ENCODE assay signal across 29 cellular contexts in the genomic region with DNA sequence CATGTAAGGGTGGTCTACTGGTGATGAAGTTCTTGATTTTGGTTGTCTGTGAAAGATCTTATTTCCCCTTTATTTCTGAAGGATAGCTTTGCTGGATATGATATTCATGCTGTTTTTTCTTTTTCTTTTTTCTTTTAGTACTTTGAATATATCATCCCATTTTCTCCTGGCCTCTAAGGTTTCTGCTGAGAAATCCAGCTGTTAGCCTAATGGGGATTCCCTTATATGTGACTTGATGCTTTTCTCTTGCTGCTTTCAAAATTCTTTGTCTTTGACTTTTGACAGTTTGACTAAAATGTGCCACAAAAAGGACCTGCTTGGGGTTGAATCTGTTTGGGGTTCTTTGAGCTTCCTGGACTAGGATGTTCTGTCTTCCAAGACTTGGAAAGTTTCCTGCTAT.
"Had no signal": no experiment of that assay in that cellular context is flagged by ENCODE, and none has a peak within 500 bp of the region (broad histone marks: within the 10 kb centered on the region; RNA-seq: fewer than 3 reads in every experiment).

No MANE protein-coding gene starts in this region.

- H3K4me1 ChIP-seq: adrenal gland, body of pancreas, breast epithelium had no signal

- DNase-seq: activated B cell treated with CpG ODN at 0.5 μM for 24 hours; activated CD4-positive, alpha-beta T cell treated with anti-CD3 and anti-CD28 coated beads for 4 hours; activated CD4-positive, alpha-beta T cell treated with anti-CD3 and anti-CD28 coated beads, Interleukin-2, amount 10 ng/mL, durations not matched to agents 24 days and 14 days; activated CD4-positive, alpha-beta T cell treated with anti-CD3 and anti-CD28 coated beads, Interleukin-2, amount 50 U/mL, for 1 hour; activated CD4-positive, alpha-beta T cell treated with anti-CD3 and anti-CD28 coated beads, Interleukin-2, amount 50 U/mL, for 4 hours; activated CD4-positive, CD25-positive, alpha-beta regulatory T cell treated with anti-CD3 and anti-CD28 coated beads, Interleukin-2, amount 50 U/mL, for 72 hours; activated CD8-positive, alpha-beta T cell treated with anti-CD3 and anti-CD28 coated beads for 36 hours; activated effector memory CD4-positive, alpha-beta T cell treated with anti-CD3 and anti-CD28 coated beads, Interleukin-2, amount 50 U/mL, for 16 hours; activated gamma-delta T cell treated with Interleukin-2 at 50 U/mL for 16 hours; activated naive CD4-positive, alpha-beta T cell; activated naive CD4-positive, alpha-beta T cell treated with anti-CD3 and anti-CD28 coated beads for 36 hours; activated naive CD4-positive, alpha-beta T cell treated with anti-CD3 and anti-CD28 coated beads, Interleukin-2, amount 50 U/mL, for 16 hours; activated T-cell treated with anti-CD3 and anti-CD28 coated beads for 4 hours; activated T-cell treated with anti-CD3 and anti-CD28 coated beads, Interleukin-2, amount 50 U/mL, for 1 hour; activated T-cell treated with anti-CD3 and anti-CD28 coated beads, Interleukin-2, amount 50 U/mL, for 4 hours; activated T-cell treated with anti-CD3 and anti-CD28 coated beads, Interleukin-2, amount 50 U/mL, for 72 hours; adrenal gland; amniotic stem cell; aorta; body of pancreas; brain microvascular endothelial cell; central memory CD4-positive, alpha-beta T cell; T-helper 9 cell had no signal

- H3K27ac Mint-ChIP-seq: activated B cell treated with CpG ODN at 0.5 μM for 24 hours; activated CD4-positive, alpha-beta T cell treated with anti-CD3 and anti-CD28 coated beads, Interleukin-2, amount 10 ng/mL, durations not matched to agents 24 days and 14 days; activated CD8-positive, alpha-beta T cell treated with anti-CD3 and anti-CD28 coated beads for 36 hours; activated T-helper 1 cell treated with anti-CD3 and anti-CD28 coated beads, Interleukin-12 subunit alpha, Interleukin-12 subunit beta, Interleukin-2, Interleukin-4 antibody, amounts not matched to agents 30 ng/mL and 10 ng/mL and 1 ng/mL, durations not matched to agents 14 hours and 24 hours and 36 hours had no signal

- H3K4me3 Mint-ChIP-seq: activated B cell treated with CpG ODN at 0.5 μM for 24 hours; activated CD4-positive, alpha-beta T cell treated with anti-CD3 and anti-CD28 coated beads, Interleukin-2, amount 10 ng/mL, durations not matched to agents 24 days and 14 days; activated CD8-positive, alpha-beta T cell treated with anti-CD3 and anti-CD28 coated beads for 36 hours; activated naive CD4-positive, alpha-beta T cell treated with anti-CD3 and anti-CD28 coated beads for 36 hours; activated T-cell treated with anti-CD3 and anti-CD28 coated beads, Interleukin-2, amount 50 U/mL, for 4 hours; activated T-helper 1 cell treated with anti-CD3 and anti-CD28 coated beads, Interleukin-12 subunit alpha, Interleukin-12 subunit beta, Interleukin-2, Interleukin-4 antibody, amounts not matched to agents 30 ng/mL and 10 ng/mL and 1 ng/mL, durations not matched to agents 14 hours and 24 hours and 36 hours; activated T-helper 17 cell treated with anti-CD3 and anti-CD28 coated beads, Interleukin-2, amount 50 U/mL, for 72 hours; T-helper 2 cell treated with Interferon-gamma antibody and Interleukin-4, amounts not matched to agents 5 μg/mL and 100 μg/mL, for 36 hours had no signal

- ATAC-seq: activated CD8-positive, alpha-beta T cell treated with anti-CD3 and anti-CD28 coated beads for 36 hours; activated naive CD4-positive, alpha-beta T cell treated with anti-CD3 and anti-CD28 coated beads, Interleukin-2, amount 50 U/mL, for 72 hours; activated T-cell treated with anti-CD3 and anti-CD28 coated beads, Interleukin-2, amount 50 U/mL, for 4 hours; activated T-cell treated with anti-CD3 and anti-CD28 coated beads, Interleukin-2, amount 50 U/mL, for 72 hours; activated T-helper 17 cell treated with anti-CD3 and anti-CD28 coated beads, Interleukin-2, amount 50 U/mL, for 72 hours; body of pancreas had no signal

- H3K27ac ChIP-seq: adrenal gland, body of pancreas, brain microvascular endothelial cell, breast epithelium, VCaP had no signal

- H3K4me1 Mint-ChIP-seq: activated B cell treated with CpG ODN at 0.5 μM for 24 hours; activated T-helper 17 cell treated with anti-CD3 and anti-CD28 coated beads, Interleukin-2, amount 50 U/mL, for 72 hours had no signal

- H3K4me3 ChIP-seq: adrenal gland, body of pancreas, breast epithelium had no signal

- H3K27me3 Mint-ChIP-seq: activated B cell treated with CpG ODN at 0.5 μM for 24 hours; activated CD4-positive, alpha-beta T cell treated with anti-CD3 and anti-CD28 coated beads, Interleukin-2, amount 10 ng/mL, durations not matched to agents 24 days and 14 days; activated CD8-positive, alpha-beta T cell treated with anti-CD3 and anti-CD28 coated beads for 36 hours; activated T-helper 17 cell treated with anti-CD3 and anti-CD28 coated beads, Interleukin-2, amount 50 U/mL, for 72 hours had no signal

- H3K27me3 ChIP-seq: adrenal gland, body of pancreas, brain microvascular endothelial cell, breast epithelium had no signal
